Comparison of ENCODE assay signal across 6 cellular contexts in the genomic region with DNA sequence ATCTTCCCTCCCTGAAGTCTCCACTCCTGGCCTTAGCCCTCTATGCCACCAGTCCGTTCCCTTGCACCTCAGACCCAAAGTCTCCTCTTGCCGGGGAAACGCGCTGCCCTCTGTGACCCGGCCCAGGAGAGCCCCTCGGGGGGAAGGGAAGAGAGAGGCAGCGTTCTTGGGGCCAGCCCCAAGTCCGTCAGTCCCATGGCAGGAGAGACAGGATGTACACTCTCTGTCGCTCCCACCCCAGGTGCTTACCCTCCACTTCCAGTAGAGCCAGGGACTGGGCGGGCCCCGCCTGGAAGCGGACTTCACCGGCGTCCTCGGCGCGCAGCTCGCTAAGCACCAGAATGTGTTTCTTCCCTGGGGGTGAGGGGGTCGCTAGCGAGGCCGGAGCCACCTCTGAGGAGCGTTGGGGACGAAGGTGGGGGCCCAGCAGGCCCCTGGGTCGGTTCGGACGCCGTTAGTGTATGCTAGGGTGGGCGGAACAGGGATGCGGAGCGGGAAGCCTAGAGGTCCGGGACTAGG. TPM values are rescaled to one million over a fixed set of nuclear protein-coding genes. Genes with fewer than 3 reads are reported as not detected.
DNase-seq lines count a peak whose midpoint lies in the region; ATAC-seq and TF ChIP-seq lines count a peak whose summit lies in the region.

No MANE protein-coding gene starts in this region.

- peak; percentile 28 for ATAC-seq in HG02840 (IDR thresholded peaks at IDR 0.05; ENCODE audit: low FRiP score, unreplicated experiment)
- no peak for ATAC-seq in HG02623 (IDR thresholded peaks at IDR 0.05; ENCODE audit: unreplicated experiment)

- POLR2A ChIA-PET in Caco-2 (lab: Charles Lee) = interaction anchor here (0.7 to 1.0 kb wide), 3 partner anchors 10 to 137 kb away, joined by 3 to 9 read pairs (median 3); no protein-coding TSS in a partner anchor

- H3K36me3 Mint-ChIP-seq in Caco-2 (ENCODE audit: insufficient read depth, unreplicated experiment) = peaks cover 5% of the 10 kb centered on the region
- no peaks in the 10 kb centered on the region for H3K36me3 Mint-ChIP-seq in activated naive CD8-positive, alpha-beta T cell

- intact Hi-C loops in Caco-2 (cut with micrococcal nuclease; ENCODE audit: unreplicated experiment) = loop anchor here (1.0 kb wide), 2 partner anchors 9 to 90 kb away; a partner anchor contains a TSS

- H3K27ac ChIP-seq in mucosa of rectum (ENCODE audit: low read depth in 2 of 2, low read length in 2 of 2) = no peak overlapping the region

- H3K27me3 ChIP-seq in Caco-2 (replicated peaks; ENCODE audit: control insufficient read depth, insufficient read depth, low read length) (no peaks in the 10 kb centered on the region), mucosa of rectum (ENCODE audit: control insufficient read depth in 2 of 2, insufficient read depth in 2 of 2, low read length in 2 of 2) (peaks cover 17 to 22% of the 10 kb centered on the region in 2 donors)

- H3K4me3 ChIP-seq in Caco-2 (ENCODE audit: low read depth, low read length) (peak overlapping the region; percentile 87), mucosa of rectum (ENCODE audit: low read length in 2 of 2) (peak overlapping the region; percentile 64)

- no TSS peak for BruUV-seq in Caco-2 (replicated peaks; lab: Mats Ljungman, UMichigan)

- DNase-seq in Caco-2 (no peak), NCI-H1048 (lab: John Stamatoyannopoulos, UW) (no peak)

- H3K4me3 Mint-ChIP-seq in Caco-2 (ENCODE audit: unreplicated experiment) = peak overlapping the region; percentile 79
- H3K4me3 Mint-ChIP-seq in activated naive CD8-positive, alpha-beta T cell = peak overlapping the region; percentile 73

- H3K36me3 ChIP-seq in Caco-2 (ENCODE audit: control insufficient read depth, insufficient read depth, low read length) (no peaks in the 10 kb centered on the region; the same call in 1 of the 2 replicates), mucosa of rectum (ENCODE audit: control insufficient read depth in 2 of 2, insufficient read depth in 2 of 2, low read length in 2 of 2) (no peaks in the 10 kb centered on the region)

- H3K4me1 Mint-ChIP-seq in Caco-2 (ENCODE audit: low read depth, unreplicated experiment) = no peaks in the 10 kb centered on the region
- peaks cover 6% of the 10 kb centered on the region for H3K4me1 Mint-ChIP-seq in activated naive CD8-positive, alpha-beta T cell (ENCODE audit: low read depth)

- no peak for TF ChIP-seq CTCF in Caco-2 (IDR thresholded peaks at IDR 0.05; ENCODE audit: insufficient read depth in 1 of 2, low read depth in 1 of 2, low read length in 1 of 2, severe bottlenecking in 1 of 2, unreplicated experiment in 1 of 2)

- H3K9me3 Mint-ChIP-seq in Caco-2 (ENCODE audit: unreplicated experiment) = no peaks in the 10 kb centered on the region
- H3K9me3 Mint-ChIP-seq in activated naive CD8-positive, alpha-beta T cell (ENCODE audit: low read depth) = no peaks in the 10 kb centered on the region

- CTCF ChIA-PET in Caco-2 (lab: Charles Lee) = interaction anchor here (0.6 to 2.0 kb wide), 5 partner anchors 8 to 137 kb away, joined by 3 to 9 read pairs (median 5); a partner anchor contains a TSS

- H3K27ac Mint-ChIP-seq in Caco-2 (ENCODE audit: unreplicated experiment) = peak overlapping the region; percentile 35
- H3K27ac Mint-ChIP-seq in activated naive CD8-positive, alpha-beta T cell = no peak overlapping the region

- no peak overlapping the region for H3K9ac ChIP-seq in mucosa of rectum (ENCODE audit: low read depth in 1 of 2, low read length in 2 of 2)

- H3K27me3 Mint-ChIP-seq in Caco-2 (ENCODE audit: insufficient read depth, unreplicated experiment) = no peaks in the 10 kb centered on the region
- peaks cover 30% of the 10 kb centered on the region for H3K27me3 Mint-ChIP-seq in activated naive CD8-positive, alpha-beta T cell

- H3K9me3 ChIP-seq in Caco-2 (no peaks in the 10 kb centered on the region), mucosa of rectum (ENCODE audit: control insufficient read depth in 2 of 2, low read length in 2 of 2) (no peaks in the 10 kb centered on the region)

- H3K4me1 ChIP-seq in Caco-2 = peaks cover 4% of the 10 kb centered on the region
- peaks cover 8 to 9% of the 10 kb centered on the region in 2 donors for H3K4me1 ChIP-seq in mucosa of rectum (ENCODE audit: control insufficient read depth in 2 of 2, insufficient read depth in 2 of 2, low read length in 2 of 2)

RNA-seq across cellular contexts. Expression of a gene that starts 8.1 kb away (rescaled TPM):
- total RNA-seq in Caco-2 (2022) = 8.5 and 9.1 TPM in 2 replicates

RNA-seq across cellular contexts. Expression of a gene that starts 8.3 kb away (rescaled TPM):
- total RNA-seq in Caco-2 (2022) = 26.4 and 27.3 TPM in 2 replicates

RNA-seq across cellular contexts. Expression of a gene that starts 19.4 kb away (rescaled TPM):
- 56.2 and 57.6 TPM in 2 replicates for total RNA-seq in Caco-2 (2022)

RNA-seq across cellular contexts. Expression of a gene that starts 20.2 kb away (rescaled TPM):
- total RNA-seq in Caco-2 (2022) = 1.5 TPM in 2 replicates

RNA-seq across cellular contexts. Expression of a gene that starts 37.6 kb away (rescaled TPM):
- 0.16 and 0.19 TPM in 2 replicates for total RNA-seq in Caco-2 (2022)
